In the genomic region with DNA sequence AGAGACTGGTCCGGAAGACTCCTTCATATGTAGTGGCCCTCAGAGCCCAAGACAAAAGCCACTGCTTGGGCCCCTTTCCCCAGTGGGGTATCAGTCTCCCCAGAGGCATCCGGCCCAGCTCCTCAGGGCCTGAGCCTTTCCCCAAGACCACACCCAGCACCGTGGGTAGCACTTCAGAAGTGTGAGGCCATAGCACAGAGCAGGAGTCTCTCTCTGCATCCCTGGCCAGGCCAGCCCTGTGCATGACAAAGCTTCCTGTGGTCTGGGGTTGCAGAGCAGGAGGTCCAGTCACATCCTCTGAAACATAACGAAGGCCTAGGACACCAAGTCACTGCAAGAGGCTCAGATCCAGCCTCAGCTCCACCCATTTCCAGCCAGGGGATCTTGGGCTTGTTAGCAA, we compare ENCODE assay signal across 20 cellular contexts. TPM values are rescaled to one million over a fixed set of nuclear protein-coding genes. Genes with fewer than 3 reads are reported as not detected.
A peak's percentile ranks its signal among the peaks of the same experiment; 100 is the strongest.
DNase-seq lines count a peak whose midpoint lies in the region; ATAC-seq and TF ChIP-seq lines count a peak whose summit lies in the region.
"Had no signal": no experiment of that assay in that cellular context is flagged by ENCODE, and none has a peak within 500 bp of the region (broad histone marks: within the 10 kb centered on the region; RNA-seq: fewer than 3 reads in every experiment).

No MANE protein-coding gene starts in this region.

- no peaks in the 10 kb centered on the region; the same call in 2 of the 3 replicates for H3K9me3 Mint-ChIP-seq in GM23338
- no peaks in the 10 kb centered on the region for H3K9me3 Mint-ChIP-seq in endodermal cell
- peaks cover 3% of the 10 kb centered on the region for H3K9me3 Mint-ChIP-seq in stimulated activated memory B cell treated with anti-CD40 and anti-IgM and Interleukin-4, amounts not matched to agents 10 μg/mL and 1 μg/mL and 100 μg/mL, for 72 hours
- H3K9me3 Mint-ChIP-seq: HFFc6 had no signal

- H3K4me3 ChIP-seq in GM23338 (no peak overlapping the region), endodermal cell (ENCODE audit: low read length) (no peak overlapping the region)
- H3K4me3 ChIP-seq: A549, GM23248, HAP-1 had no signal

- H3K27me3 ChIP-seq in GM23338 (ENCODE audit: insufficient read depth) (no peaks in the 10 kb centered on the region), endodermal cell (ENCODE audit: control insufficient read depth, insufficient read depth, low read length, poor library complexity, severe bottlenecking) (no peaks in the 10 kb centered on the region)

- no peak overlapping the region for H3K4me3 Mint-ChIP-seq in GM23338
- no peak overlapping the region for H3K4me3 Mint-ChIP-seq in endodermal cell
- no peak overlapping the region for H3K4me3 Mint-ChIP-seq in stimulated activated memory B cell treated with anti-CD40 and anti-IgM and Interleukin-4, amounts not matched to agents 10 μg/mL and 1 μg/mL and 100 μg/mL, for 72 hours
- H3K4me3 Mint-ChIP-seq: CD4-positive, alpha-beta memory T cell; HFFc6 had no signal

- 80 to 84% methylated on average over 2 to 4 of the region's 4 CpGs for WGBS in endodermal cell (ENCODE audit: insufficient coverage in 1 of 2, insufficient read length in 1 of 2), 2 experiments

- DNase-seq in GM23338 (ENCODE audit: low spot score) (no peak), astrocyte of the hippocampus (ENCODE audit: low read depth, low spot score) (peak; percentile 19), endodermal cell (peak; percentile 58), NCI-H1417 treated with DMSO at 0.1 percent for 48 hours (lab: John Stamatoyannopoulos, UW) (no peak)
- no peak for DNase-seq in stimulated activated CD4-positive, alpha-beta T cell treated with anti-CD3 and anti-CD28 coated beads, Interleukin-12 subunit alpha, Interleukin-12 subunit beta, amount 100 ng/mL, for 4 hours
- DNase-seq: 8988T; ACHN; C1 segment of cervical spinal cord; Calu3; CD4-positive, alpha-beta memory T cell; COR-L47; DMS53; DMS79 treated with DMSO at 0.1 percent for 48 hours; GF-D8; GM23248; HFFc6 had no signal

- H3K79me2 ChIP-seq in GM23338 (replicated peaks; ENCODE audit: insufficient read depth): no peaks in the 10 kb centered on the region

- TF ChIP-seq CTCF in GM23338 (conservative IDR thresholded peaks at IDR 0.05; ENCODE audit: low read depth in 2 of 2) (no peak), endodermal cell (conservative IDR thresholded peaks at IDR 0.05) (no peak)

- H3K36me3 ChIP-seq in GM23338 (ENCODE audit: insufficient read depth) (no peaks in the 10 kb centered on the region), endodermal cell (ENCODE audit: control insufficient read depth, insufficient read depth, low read length) (no peaks in the 10 kb centered on the region)
- H3K36me3 ChIP-seq: HAP-1 had no signal

- H3K4me2 ChIP-seq in GM23338: no peak overlapping the region
- H3K4me2 ChIP-seq: A549 had no signal

- H2AFZ ChIP-seq in GM23338: no peak overlapping the region
- H2AFZ ChIP-seq: GM23248 had no signal

- no peaks in the 10 kb centered on the region for H3K4me1 ChIP-seq in GM23338 (ENCODE audit: insufficient read depth)
- no peaks in the 10 kb centered on the region for H3K4me1 ChIP-seq in endodermal cell (ENCODE audit: control insufficient read depth, insufficient read depth, low read length)
- H3K4me1 ChIP-seq: A549, HAP-1 had no signal

- no peaks in the 10 kb centered on the region for H3K9me3 ChIP-seq in endodermal cell (ENCODE audit: control insufficient read depth, low read length)
- H3K9me3 ChIP-seq: A549, HAP-1 had no signal

- ATAC-seq in GM23338: peak; percentile 31; the same call in 2 of the 3 replicates
- ATAC-seq in stimulated activated memory B cell treated with anti-CD40 and anti-IgM and Interleukin-4, amounts not matched to agents 10 μg/mL and 1 μg/mL and 100 μg/mL, for 72 hours: peak; percentile 20
- no peak for ATAC-seq in HG02852 (IDR thresholded peaks at IDR 0.05; ENCODE audit: unreplicated experiment)
- ATAC-seq: A549 had no signal

- H3K27ac Mint-ChIP-seq in GM23338 (no peak overlapping the region), endodermal cell (no peak overlapping the region)
- H3K27ac Mint-ChIP-seq in stimulated activated memory B cell treated with anti-CD40 and anti-IgM and Interleukin-4, amounts not matched to agents 10 μg/mL and 1 μg/mL and 100 μg/mL, for 72 hours: no peak overlapping the region
- H3K27ac Mint-ChIP-seq: CD4-positive, alpha-beta memory T cell; HFFc6 had no signal

- no peaks in the 10 kb centered on the region for H4K20me1 ChIP-seq in GM23338 (replicated peaks; ENCODE audit: insufficient read depth)

- peaks cover 2% of the 10 kb centered on the region for H3K27me3 Mint-ChIP-seq in GM23338 (ENCODE audit: insufficient read depth, low read depth, poor library complexity)
- H3K27me3 Mint-ChIP-seq in endodermal cell (ENCODE audit: insufficient read depth): peaks cover 3% of the 10 kb centered on the region
- H3K27me3 Mint-ChIP-seq in stimulated activated memory B cell treated with anti-CD40 and anti-IgM and Interleukin-4, amounts not matched to agents 10 μg/mL and 1 μg/mL and 100 μg/mL, for 72 hours: peaks cover 23% of the 10 kb centered on the region

- H3K27ac ChIP-seq in GM23338 (ENCODE audit: low read depth) (no peak overlapping the region), endodermal cell (ENCODE audit: low read depth, low read length) (no peak overlapping the region)
- H3K27ac ChIP-seq: A549, GM23248 had no signal

- H3K36me3 Mint-ChIP-seq in GM23338 (ENCODE audit: low read depth): no peaks in the 10 kb centered on the region
- no peaks in the 10 kb centered on the region for H3K36me3 Mint-ChIP-seq in endodermal cell (ENCODE audit: low read depth)
- no peaks in the 10 kb centered on the region for H3K36me3 Mint-ChIP-seq in stimulated activated memory B cell treated with anti-CD40 and anti-IgM and Interleukin-4, amounts not matched to agents 10 μg/mL and 1 μg/mL and 100 μg/mL, for 72 hours
- H3K36me3 Mint-ChIP-seq: CD4-positive, alpha-beta memory T cell had no signal

- H3K4me1 Mint-ChIP-seq in GM23338 (peaks cover 4% of the 10 kb centered on the region; the same call in 2 of the 3 replicates), endodermal cell (no peaks in the 10 kb centered on the region)
- no peaks in the 10 kb centered on the region for H3K4me1 Mint-ChIP-seq in stimulated activated memory B cell treated with anti-CD40 and anti-IgM and Interleukin-4, amounts not matched to agents 10 μg/mL and 1 μg/mL and 100 μg/mL, for 72 hours
- H3K4me1 Mint-ChIP-seq: CD4-positive, alpha-beta memory T cell had no signal

- peaks cover under 1% of the 10 kb centered on the region; the same call in 1 of the 2 replicates for H3K9me2 ChIP-seq in GM23338 (ENCODE audit: insufficient read depth)

- no peaks in the 10 kb centered on the region for H3F3A ChIP-seq in GM23338 (replicated peaks; ENCODE audit: low read depth)

- H3K9ac ChIP-seq in endodermal cell (ENCODE audit: extremely low read depth, low read length, poor library complexity, severe bottlenecking): no peak overlapping the region
- H3K9ac ChIP-seq: GM23248 had no signal

TF ChIP-seq in GM23338, 12 proteins besides CTCF, POLR2A, EP300 and RAD21:
- TF ChIP-seq EZH2phosphoT487 (IDR thresholded peaks at IDR 0.05; ENCODE audit: unreplicated experiment) (no peak), EZH2 (IDR thresholded peaks at IDR 0.05; ENCODE audit: low read depth, unreplicated experiment) (no peak), STAT1 (IDR thresholded peaks at IDR 0.05; ENCODE audit: unreplicated experiment) (no peak), ZNF114 (CRISPR knock-in tag; IDR thresholded peaks at IDR 0.05) (no peak), CREB1 (CRISPR knock-in tag; IDR thresholded peaks at IDR 0.05; ENCODE audit: low read depth) (no peak), NANOG (IDR thresholded peaks at IDR 0.05; ENCODE audit: borderline replicate concordance) (no peak), ZNF331 (CRISPR knock-in tag; IDR thresholded peaks at IDR 0.05; ENCODE audit: low read depth) (no peak), POLR2AphosphoS5 (IDR thresholded peaks at IDR 0.05; ENCODE audit: low read depth) (no peak)
- TF ChIP-seq, protein P1, sequence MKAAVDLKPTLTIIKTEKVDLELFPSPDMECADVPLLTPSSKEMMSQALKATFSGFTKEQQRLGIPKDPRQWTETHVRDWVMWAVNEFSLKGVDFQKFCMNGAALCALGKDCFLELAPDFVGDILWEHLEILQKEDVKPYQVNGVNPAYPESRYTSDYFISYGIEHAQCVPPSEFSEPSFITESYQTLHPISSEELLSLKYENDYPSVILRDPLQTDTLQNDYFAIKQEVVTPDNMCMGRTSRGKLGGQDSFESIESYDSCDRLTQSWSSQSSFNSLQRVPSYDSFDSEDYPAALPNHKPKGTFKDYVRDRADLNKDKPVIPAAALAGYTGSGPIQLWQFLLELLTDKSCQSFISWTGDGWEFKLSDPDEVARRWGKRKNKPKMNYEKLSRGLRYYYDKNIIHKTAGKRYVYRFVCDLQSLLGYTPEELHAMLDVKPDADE (IDR thresholded peaks at IDR 0.05): no peak
TF ChIP-seq in GM23338: peak in this region for 0.

RNA-seq across cellular contexts. Expression of a gene that starts 56.8 kb away (rescaled TPM):
- 39.6 and 41.8 TPM in 2 replicates for total RNA-seq in GM23338 (2014; rRNA removed; shearing (Covaris generic))
- polyA plus RNA-seq in GM23338 (2016; fragmentation: Nextera tagmentation; extraction: Ambion mirVana): 14.9 and 15.2 TPM in 2 replicates
- 10 to 100 TPM; 30.3 to 41.9 TPM for total RNA-seq in endodermal cell
- polyA plus RNA-seq in endodermal cell (2013, experiment 1 of 2): 58.6 TPM
- 54.0 TPM for polyA plus RNA-seq in endodermal cell (2013, experiment 2 of 2)
- total RNA-seq: Calu3; CD4-positive, alpha-beta memory T cell; HFFc6 had no signal
- polyA plus RNA-seq: CD4-positive, alpha-beta memory T cell had no signal

Comparison
In these comparisons a context has a peak if more than half of its experiments do, and no peak if none do; other contexts are left out.
1. DNase-seq: peak in astrocyte of the hippocampus (single experiment) and endodermal cell (single experiment); none in GM23338 (single experiment), NCI-H1417 treated with DMSO at 0.1 percent for 48 hours (single experiment) and stimulated activated CD4-positive, alpha-beta T cell treated with anti-CD3 and anti-CD28 coated beads, Interleukin-12 subunit alpha, Interleukin-12 subunit beta, amount 100 ng/mL, for 4 hours (single experiment).